Comparison of ENCODE assay signal across 15 cellular contexts in the genomic region with DNA sequence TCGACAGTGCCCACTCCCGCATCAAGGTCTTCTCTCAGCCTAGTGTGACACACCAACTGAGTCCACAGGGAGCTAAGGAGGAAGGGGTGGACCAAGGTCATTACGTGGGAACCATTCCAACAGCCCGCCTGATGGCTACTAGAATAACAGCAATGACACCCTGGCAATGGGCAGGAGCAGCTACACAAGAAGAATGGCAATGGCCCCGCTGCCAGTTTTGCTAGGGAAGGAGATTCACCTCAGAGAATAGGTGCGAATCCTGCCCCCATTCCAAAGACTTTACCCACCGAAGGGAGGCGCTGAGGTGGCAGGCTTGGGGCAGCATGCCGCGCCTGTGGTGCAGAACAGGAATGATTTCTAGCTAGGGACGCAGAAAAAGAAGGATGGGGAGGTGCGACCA. TPM values are rescaled to one million over a fixed set of nuclear protein-coding genes. Genes with fewer than 3 reads are reported as not detected.
DNase-seq lines count a peak whose midpoint lies in the region; ATAC-seq and TF ChIP-seq lines count a peak whose summit lies in the region.
"Had no signal": no experiment of that assay in that cellular context is flagged by ENCODE, and none has a peak within 500 bp of the region (broad histone marks: within the 10 kb centered on the region; RNA-seq: fewer than 3 reads in every experiment).

No MANE protein-coding gene starts in this region.

- H3K9me3 ChIP-seq in HUES64 (ENCODE audit: insufficient read depth, low read depth, low read length) (no peaks in the 10 kb centered on the region), iPS DF 6.9 (ENCODE audit: control insufficient read depth, insufficient read depth, low read length) (no peaks in the 10 kb centered on the region), ovary (no peaks in the 10 kb centered on the region)

- H3K4me1 ChIP-seq in HUES64 (ENCODE audit: insufficient read depth, low read length) (peaks cover 7% of the 10 kb centered on the region; the same call in 1 of the 2 replicates), iPS DF 6.9 (ENCODE audit: control insufficient read depth, insufficient read depth, low read length) (peaks cover 3% of the 10 kb centered on the region; the same call in 1 of the 2 replicates), ovary (ENCODE audit: insufficient read depth) (peaks cover 10% of the 10 kb centered on the region)
- H3K4me1 ChIP-seq: foreskin keratinocyte had no signal

- intact Hi-C loops in ovary (cut with DNase I), result no loop called here

- no peak for TF ChIP-seq POLR2A in ovary (IDR thresholded peaks at IDR 0.05)

- peak overlapping the region; percentile 39 for H3K4me3 ChIP-seq in HUES64 (ENCODE audit: low read length)
- H3K4me3 ChIP-seq in iPS DF 6.9 (ENCODE audit: low read length), result peak overlapping the region; percentile 13; the same call in 1 of the 2 replicates
- H3K4me3 ChIP-seq in ovary, result no peak overlapping the region

- H3K9ac ChIP-seq in HUES64 (ENCODE audit: low read depth, low read length), result no peak overlapping the region

- DNase-seq in NCI-H1694 treated with DMSO at 0.1 percent for 48 hours (lab: John Stamatoyannopoulos, UW) (peak; percentile 14), NCI-H1694 (lab: John Stamatoyannopoulos, UW) (no peak), iPS DF 6.9 (ENCODE audit: low read depth, low spot score) (no peak), ovary (peak; percentile 35 to 58 (median 55)), hypothalamus (lab: John Stamatoyannopoulos, UW) (no peak)
- DNase-seq: activated CD4-positive, alpha-beta memory T cell treated with anti-CD3 and anti-CD28 coated beads, Interleukin-2, amount 10 ng/mL, durations not matched to agents 7 days and 5 days; DMS79 treated with DMSO at 0.1 percent for 48 hours; foreskin keratinocyte; NCI-H1092; PC-3; stimulated activated naive CD8-positive, alpha-beta T cell treated with anti-CD3 and anti-CD28 coated beads, Interleukin-15, Interleukin-2, amounts not matched to agents 100 U/mL and 50 U/mL, for 24 hours had no signal

- no peak for TF ChIP-seq CTCF in ovary (IDR thresholded peaks at IDR 0.05)

- 16% methylated on average over 12 of the region's 12 CpGs for WGBS in HUES64
- WGBS in iPS DF 6.9 (ENCODE audit: insufficient coverage, insufficient read length), result no CpG with 5 or more reads among the region's 12 CpGs
- WGBS in ovary, 3 donors, result 64 to 71% (median 70%) methylated on average over 12 of the region's 12 CpGs

- H3K36me3 ChIP-seq in HUES64 (ENCODE audit: insufficient read depth, low read length) (no peaks in the 10 kb centered on the region), iPS DF 6.9 (ENCODE audit: control insufficient read depth, insufficient read depth, low read length) (no peaks in the 10 kb centered on the region; the same call in 1 of the 2 replicates), ovary (no peaks in the 10 kb centered on the region)

- no peak overlapping the region for H3K27ac ChIP-seq in HUES64 (ENCODE audit: low read depth, low read length)
- no peak overlapping the region for H3K27ac ChIP-seq in iPS DF 6.9 (ENCODE audit: low read length)
- H3K27ac ChIP-seq in ovary, result peak overlapping the region; percentile 45 to 94
- H3K27ac ChIP-seq: foreskin keratinocyte had no signal

- H3K27me3 ChIP-seq in HUES64 (ENCODE audit: insufficient read depth, low read length) (peaks cover 98% of the 10 kb centered on the region), iPS DF 6.9 (ENCODE audit: control insufficient read depth, insufficient read depth, low read length) (peaks cover 57% of the 10 kb centered on the region), ovary (no peaks in the 10 kb centered on the region)

- no peak for TF ChIP-seq EP300 in ovary (IDR thresholded peaks at IDR 0.05)

- ATAC-seq in GM21737 (IDR thresholded peaks at IDR 0.05; ENCODE audit: unreplicated experiment) (no peak), GM19023 (IDR thresholded peaks at IDR 0.05; ENCODE audit: unreplicated experiment) (no peak)
- ATAC-seq: PC-3; SK-N-SH treated with all-trans-retinoic acid at 6 μM for 48 hours; stimulated activated naive CD8-positive, alpha-beta T cell treated with anti-CD3 and anti-CD28 coated beads, Interleukin-15, Interleukin-2, amounts not matched to agents 100 U/mL and 50 U/mL, for 24 hours had no signal

RNA-seq across cellular contexts. Expression of a gene that starts 9.1 kb away (rescaled TPM):
- polyA plus RNA-seq in HUES64 (2013, experiment 1 of 2), result 0.10 TPM
- polyA plus RNA-seq in HUES64 (2013, experiment 2 of 2), result not detected
- 100 to 1,000 TPM in 2 of 7 donors, 10 to 100 TPM in 5; 33.1 to 171 (median 77.2) TPM for total RNA-seq in ovary
- polyA plus RNA-seq in ovary, result 10 to 100 TPM; 28.2 to 56.0 TPM
- total RNA-seq: activated CD4-positive, alpha-beta memory T cell treated with anti-CD3 and anti-CD28 coated beads, Interleukin-2, amount 10 ng/mL, durations not matched to agents 7 days and 5 days had no signal
- polyA plus RNA-seq: foreskin keratinocyte had no signal

Comparison
In these comparisons a context has a peak if more than half of its experiments do, and no peak if none do; other contexts are left out.
1. DNase-seq: peak in NCI-H1694 treated with DMSO at 0.1 percent for 48 hours (single experiment) and ovary (5 of 5); none in NCI-H1694 (single experiment), iPS DF 6.9 (single experiment) and hypothalamus (0 of 51).
2. H3K27ac ChIP-seq: peak in ovary (2 of 2); none in HUES64 (single experiment) and iPS DF 6.9 (single experiment).